10 cellular contexts compared by ENCODE assay signal in the genomic region with DNA sequence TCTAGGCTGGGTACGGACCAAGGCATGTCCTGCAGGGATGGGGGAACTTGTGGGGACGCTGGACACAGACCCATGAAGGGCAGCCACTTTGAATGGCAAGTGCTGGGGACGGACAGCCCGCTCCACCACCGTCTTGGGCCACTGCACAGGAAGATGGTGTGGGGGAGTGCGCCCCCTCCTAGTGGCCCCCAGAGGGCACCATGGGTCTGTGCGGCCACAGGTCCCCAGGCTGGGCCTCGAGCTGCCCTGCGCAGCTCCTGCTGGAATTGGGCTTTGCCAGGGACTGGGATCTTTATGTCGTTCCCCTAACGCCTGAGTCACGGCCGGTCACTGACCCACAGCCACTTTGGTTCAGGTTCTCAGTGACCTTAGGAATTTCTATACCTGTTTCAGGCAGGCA. TPM values are rescaled to one million over a fixed set of nuclear protein-coding genes. Genes with fewer than 3 reads are reported as not detected.
DNase-seq lines count a peak whose midpoint lies in the region; ATAC-seq and TF ChIP-seq lines count a peak whose summit lies in the region.
"Had no signal": no experiment of that assay in that cellular context is flagged by ENCODE, and none has a peak within 500 bp of the region (broad histone marks: within the 10 kb centered on the region; RNA-seq: fewer than 3 reads in every experiment).

No MANE protein-coding gene starts in this region.

- H3K27ac Mint-ChIP-seq in activated T-helper 2 cell treated with anti-CD3 and anti-CD28 coated beads, Interferon-gamma antibody, Interleukin-2, Interleukin-4, amounts not matched to agents 10 μg/mL and 5 μg/mL and 100 μg/mL, durations not matched to agents 14 hours and 24 hours and 36 hours: no peak overlapping the region

- H2AFZ ChIP-seq in Loucy (ENCODE audit: low read length): no peak overlapping the region

- H3K79me2 ChIP-seq in Loucy (ENCODE audit: insufficient read depth, low read length): no peaks in the 10 kb centered on the region

- no peaks in the 10 kb centered on the region for H4K20me1 ChIP-seq in Loucy (ENCODE audit: insufficient read depth, low read length, poor library complexity, severe bottlenecking)

- H3K9me2 ChIP-seq in Loucy (replicated peaks; ENCODE audit: low read depth, low read length): no peaks in the 10 kb centered on the region

- no peaks in the 10 kb centered on the region for H3K4me1 ChIP-seq in Loucy (ENCODE audit: insufficient read depth, low read length, poor library complexity, severe bottlenecking)
- H3K4me1 ChIP-seq in neutrophil (ENCODE audit: control insufficient read depth in 1 of 2, insufficient read depth in 1 of 2, low read depth in 1 of 2, low read length in 1 of 2): peaks cover 49% of the 10 kb centered on the region in 2 experiments

- H3K36me3 ChIP-seq in Loucy (ENCODE audit: insufficient read depth, low read length) (peaks cover 42% of the 10 kb centered on the region; the same call in 1 of the 2 replicates), neutrophil (peaks cover 39% of the 10 kb centered on the region)

- no peaks in the 10 kb centered on the region for H3F3A ChIP-seq in Loucy (ENCODE audit: low read depth)

- H3K4me2 ChIP-seq in Loucy (ENCODE audit: low read depth, low read length, poor library complexity, severe bottlenecking): no peak overlapping the region

- H3K36me3 Mint-ChIP-seq in activated T-helper 2 cell treated with anti-CD3 and anti-CD28 coated beads, Interferon-gamma antibody, Interleukin-2, Interleukin-4, amounts not matched to agents 10 μg/mL and 5 μg/mL and 100 μg/mL, durations not matched to agents 14 hours and 24 hours and 36 hours (ENCODE audit: low read depth): peaks cover 73% of the 10 kb centered on the region

- no peaks in the 10 kb centered on the region for H3K9me3 Mint-ChIP-seq in activated T-helper 2 cell treated with anti-CD3 and anti-CD28 coated beads, Interferon-gamma antibody, Interleukin-2, Interleukin-4, amounts not matched to agents 10 μg/mL and 5 μg/mL and 100 μg/mL, durations not matched to agents 14 hours and 24 hours and 36 hours

- H3K27me3 Mint-ChIP-seq in activated T-helper 2 cell treated with anti-CD3 and anti-CD28 coated beads, Interferon-gamma antibody, Interleukin-2, Interleukin-4, amounts not matched to agents 10 μg/mL and 5 μg/mL and 100 μg/mL, durations not matched to agents 14 hours and 24 hours and 36 hours (ENCODE audit: low read depth): no peaks in the 10 kb centered on the region

- H3K27me3 ChIP-seq in Loucy (ENCODE audit: insufficient read depth, low read length, poor library complexity, severe bottlenecking) (no peaks in the 10 kb centered on the region), neutrophil (no peaks in the 10 kb centered on the region)

- H3K4me3 Mint-ChIP-seq in activated T-helper 2 cell treated with anti-CD3 and anti-CD28 coated beads, Interferon-gamma antibody, Interleukin-2, Interleukin-4, amounts not matched to agents 10 μg/mL and 5 μg/mL and 100 μg/mL, durations not matched to agents 14 hours and 24 hours and 36 hours (ENCODE audit: low read depth): no peak overlapping the region

- DNase-seq in EH (ENCODE audit: low read depth): peak; percentile 27
- DNase-seq in activated T-helper 2 cell treated with anti-CD3 and anti-CD28 coated beads, Interferon-gamma antibody, Interleukin-2, Interleukin-4, amounts not matched to agents 10 μg/mL and 5 μg/mL and 100 μg/mL, durations not matched to agents 14 hours and 24 hours and 36 hours (ENCODE audit: low spot score): no peak
- no peak for DNase-seq in activated naive CD4-positive, alpha-beta T cell (lab: John Stamatoyannopoulos, UW)
- DNase-seq: hypothalamus; stimulated activated CD4-positive, alpha-beta T cell treated with anti-CD3 and anti-CD28 coated beads, Interleukin-12 subunit alpha, Interleukin-12 subunit beta, amount 100 ng/mL, for 4 hours had no signal

- peak overlapping the region; percentile 81 for H3K27ac ChIP-seq in neutrophil

- TF ChIP-seq CTCF in Loucy (conservative IDR thresholded peaks at IDR 0.05; ENCODE audit: low read length) (peak; percentile 45), neutrophil (IDR thresholded peaks at IDR 0.05) (no peak)

- H3K4me1 Mint-ChIP-seq in activated T-helper 2 cell treated with anti-CD3 and anti-CD28 coated beads, Interferon-gamma antibody, Interleukin-2, Interleukin-4, amounts not matched to agents 10 μg/mL and 5 μg/mL and 100 μg/mL, durations not matched to agents 14 hours and 24 hours and 36 hours (ENCODE audit: low read depth): no peaks in the 10 kb centered on the region

- intact Hi-C loops in activated T-helper 2 cell treated with anti-CD3 and anti-CD28 coated beads, Interferon-gamma antibody, Interleukin-2, Interleukin-4, amounts not matched to agents 10 μg/mL and 5 μg/mL and 100 μg/mL, durations not matched to agents 14 hours and 24 hours and 36 hours (cut with micrococcal nuclease): no loop called here

- H3K9ac ChIP-seq in Loucy (ENCODE audit: low read depth, low read length, poor library complexity, severe bottlenecking): no peak overlapping the region

- H3K4me3 ChIP-seq in Loucy (ENCODE audit: low read length, poor library complexity, severe bottlenecking) (no peak overlapping the region), neutrophil (ENCODE audit: low read depth in 1 of 2, low read length in 1 of 2) (no peak overlapping the region)

- H3K9me3 ChIP-seq in Loucy (ENCODE audit: insufficient read depth, low read depth, low read length): no peaks in the 10 kb centered on the region
- no peaks in the 10 kb centered on the region for H3K9me3 ChIP-seq in neutrophil

- ATAC-seq in esophagus mucosa (peak; percentile 37), HG03571 (IDR thresholded peaks at IDR 0.05; ENCODE audit: unreplicated experiment) (no peak), GM21390 (IDR thresholded peaks at IDR 0.05; ENCODE audit: unreplicated experiment) (no peak)

RNA-seq across cellular contexts. Expression of a gene that starts 44.4 kb away (rescaled TPM):
- total RNA-seq in esophagus mucosa: 41.1 TPM
- total RNA-seq in activated T-helper 2 cell treated with anti-CD3 and anti-CD28 coated beads, Interferon-gamma antibody, Interleukin-2, Interleukin-4, amounts not matched to agents 10 μg/mL and 5 μg/mL and 100 μg/mL, durations not matched to agents 14 hours and 24 hours and 36 hours: 124 and 125 TPM in 2 replicates
